In genomic region chr12:66321433-66321832, GRCh38 we compare ENCODE assay signal across 1 cellular context.
TF ChIP-seq lines count a peak whose summit lies in the region.

No MANE protein-coding gene starts in this region.

TF ChIP-seq in GM12878, 131 proteins besides CTCF, POLR2A, EP300 and RAD21 (continued from another document):
- TF ChIP-seq CEBPZ (IDR thresholded peaks at IDR 0.05; ENCODE audit: low read depth, low read length) (no peak), PML (IDR thresholded peaks at IDR 0.05; ENCODE audit: low read length) (no peak), RELB (IDR thresholded peaks at IDR 0.05; ENCODE audit: low read depth) (no peak), ZBTB11 (CRISPR knock-in tag; IDR thresholded peaks at IDR 0.05) (no peak), TCF12 (IDR thresholded peaks at IDR 0.05; ENCODE audit: low read depth, low read length) (no peak), NR2C1 (IDR thresholded peaks at IDR 0.05) (no peak), SUPT20H (IDR thresholded peaks at IDR 0.05; ENCODE audit: borderline replicate concordance, control insufficient read depth, low read depth, low read length) (no peak)
